In genomic region chr7:17706734-17707133, GRCh38 we compare ENCODE assay signal across 8 cellular contexts.
DNase-seq lines count a peak whose midpoint lies in the region; ATAC-seq and TF ChIP-seq lines count a peak whose summit lies in the region.

No MANE protein-coding gene starts in this region.

- peaks cover 7% of the 10 kb centered on the region for H3K4me1 Mint-ChIP-seq in MCF 10A (ENCODE audit: insufficient read depth, unreplicated experiment)
- no peaks in the 10 kb centered on the region for H3K4me1 Mint-ChIP-seq in stimulated activated effector memory CD8-positive, alpha-beta T cell treated with anti-CD3 and anti-CD28 coated beads, Interleukin-12 subunit alpha, Interleukin-12 subunit beta, amount 100 ng/mL, for 72 hours

- ATAC-seq in GM21529 (IDR thresholded peaks at IDR 0.05; ENCODE audit: unreplicated experiment): peak; percentile 87
- ATAC-seq in stimulated activated effector memory CD8-positive, alpha-beta T cell treated with anti-CD3 and anti-CD28 coated beads, Interleukin-12 subunit alpha, Interleukin-12 subunit beta, amount 100 ng/mL, for 72 hours: peak; percentile 69

- no peaks in the 10 kb centered on the region for H3K4me1 ChIP-seq in Karpas-422 (ENCODE audit: low read length)
- no peaks in the 10 kb centered on the region for H3K4me1 ChIP-seq in Peyer's patch

- no peaks in the 10 kb centered on the region for H4K20me1 ChIP-seq in Karpas-422 (ENCODE audit: insufficient read depth, low read depth, low read length)

- H3K36me3 Mint-ChIP-seq in MCF 10A (ENCODE audit: insufficient read depth, unreplicated experiment): no peaks in the 10 kb centered on the region
- no peaks in the 10 kb centered on the region for H3K36me3 Mint-ChIP-seq in stimulated activated effector memory CD8-positive, alpha-beta T cell treated with anti-CD3 and anti-CD28 coated beads, Interleukin-12 subunit alpha, Interleukin-12 subunit beta, amount 100 ng/mL, for 72 hours

- H3K27ac ChIP-seq in Karpas-422 (ENCODE audit: low read length): no peak overlapping the region
- no peak overlapping the region for H3K27ac ChIP-seq in Peyer's patch

- no peaks in the 10 kb centered on the region for H3K9me2 ChIP-seq in Karpas-422 (replicated peaks; ENCODE audit: insufficient read depth, low read length)

- intact Hi-C loops in MCF 10A (cut with micrococcal nuclease): loop anchor here (1.0 to 10.0 kb wide), 7 partner anchors 26 to 868 kb away; partner anchors contain the start of gene SNX13

- no peaks in the 10 kb centered on the region for H3K9me3 ChIP-seq in Karpas-422 (ENCODE audit: low read length)
- H3K9me3 ChIP-seq in Peyer's patch: no peaks in the 10 kb centered on the region

- DNase-seq in DMS 273 (lab: John Stamatoyannopoulos, UW; ENCODE audit: unreplicated experiment) (peak; percentile 82), DMS 273 treated with DMSO at 0.1 percent for 48 hours (lab: John Stamatoyannopoulos, UW) (no peak), Karpas-422 (peak; percentile 87), Peyer's patch (no peak), MCF 10A (ENCODE audit: unreplicated experiment) (peak; percentile 83), islet precursor cell (peak; percentile 79)
- DNase-seq in stimulated activated effector memory CD8-positive, alpha-beta T cell treated with anti-CD3 and anti-CD28 coated beads, Interleukin-12 subunit alpha, Interleukin-12 subunit beta, amount 100 ng/mL, for 72 hours (ENCODE audit: low spot score in 2 of 2): peak in 1 of 2 donors; percentile 58

- H3K4me2 ChIP-seq in Karpas-422 (ENCODE audit: low read depth, low read length, poor library complexity, severe bottlenecking): no peak overlapping the region

- H3K4me3 ChIP-seq in Karpas-422 (ENCODE audit: low read length): no peak overlapping the region
- no peak overlapping the region for H3K4me3 ChIP-seq in Peyer's patch

- H3K79me2 ChIP-seq in Karpas-422 (ENCODE audit: low read length): no peaks in the 10 kb centered on the region

- peak overlapping the region; percentile 55 for H3K27ac Mint-ChIP-seq in MCF 10A (ENCODE audit: low read depth, unreplicated experiment)
- H3K27ac Mint-ChIP-seq in stimulated activated effector memory CD8-positive, alpha-beta T cell treated with anti-CD3 and anti-CD28 coated beads, Interleukin-12 subunit alpha, Interleukin-12 subunit beta, amount 100 ng/mL, for 72 hours: no peak overlapping the region

- no peak overlapping the region for H3K9ac ChIP-seq in Karpas-422 (ENCODE audit: low read length)

- no peaks in the 10 kb centered on the region for H3K27me3 Mint-ChIP-seq in MCF 10A (ENCODE audit: insufficient read depth, unreplicated experiment)

- TF ChIP-seq CTCF in Peyer's patch (IDR thresholded peaks at IDR 0.05) (peak in 4 of 6 experiments; percentile 33 to 43 (median 38)), MCF 10A (IDR thresholded peaks at IDR 0.05; ENCODE audit: unreplicated experiment) (peak; percentile 67)

- no peak overlapping the region for H2AFZ ChIP-seq in Karpas-422 (ENCODE audit: low read length)

- no peak for TF ChIP-seq POLR2A in Peyer's patch (IDR thresholded peaks at IDR 0.05)

- H3K27me3 ChIP-seq in Karpas-422 (ENCODE audit: low read length) (no peaks in the 10 kb centered on the region), Peyer's patch (no peaks in the 10 kb centered on the region)

- POLR2A ChIA-PET in MCF 10A (lab: Yijun Ruan, JAX): interaction anchor here (0.5 to 2.1 kb wide), 7 partner anchors 17 to 646 kb away, joined by 3 to 8 read pairs (median 4); no protein-coding TSS in a partner anchor

- H3K9me3 Mint-ChIP-seq in MCF 10A (ENCODE audit: unreplicated experiment): peaks cover 3% of the 10 kb centered on the region
- no peaks in the 10 kb centered on the region for H3K9me3 Mint-ChIP-seq in stimulated activated effector memory CD8-positive, alpha-beta T cell treated with anti-CD3 and anti-CD28 coated beads, Interleukin-12 subunit alpha, Interleukin-12 subunit beta, amount 100 ng/mL, for 72 hours

- CTCF ChIA-PET in MCF 10A (lab: Yijun Ruan, JAX): interaction anchor here (0.6 to 2.7 kb wide), 27 partner anchors 8 to 964 kb away, joined by 3 to 10 read pairs (median 3); no protein-coding TSS in a partner anchor

- BruUV-seq in MCF 10A (replicated peaks; lab: Mats Ljungman, UMichigan): no TSS peak

- no peak overlapping the region for H3K4me3 Mint-ChIP-seq in MCF 10A (ENCODE audit: unreplicated experiment)
- H3K4me3 Mint-ChIP-seq in stimulated activated effector memory CD8-positive, alpha-beta T cell treated with anti-CD3 and anti-CD28 coated beads, Interleukin-12 subunit alpha, Interleukin-12 subunit beta, amount 100 ng/mL, for 72 hours: no peak overlapping the region

- H3K36me3 ChIP-seq in Karpas-422 (ENCODE audit: insufficient read depth, low read length) (no peaks in the 10 kb centered on the region), Peyer's patch (no peaks in the 10 kb centered on the region)

Comparison
In these comparisons a context has a peak if more than half of its experiments do, and no peak if none do; other contexts are left out.
1. DNase-seq: peak in DMS 273 (single experiment), Karpas-422 (single experiment), MCF 10A (single experiment) and islet precursor cell (single experiment); none in DMS 273 treated with DMSO at 0.1 percent for 48 hours (single experiment) and Peyer's patch (0 of 3).